Comparison of ENCODE assay signal across 28 cellular contexts in genomic region chr21:45859762-45860357, GRCh38.
"Had no signal": no experiment of that assay in that cellular context is flagged by ENCODE, and none has a peak within 500 bp of the region (broad histone marks: within the 10 kb centered on the region; RNA-seq: fewer than 3 reads in every experiment).

No MANE protein-coding gene starts in this region.

- H3K36me3 Mint-ChIP-seq: activated naive CD4-positive, alpha-beta T cell treated with anti-CD3 and anti-CD28 coated beads, Interleukin-2, amount 50 U/mL, for 24 hours; natural killer cell treated with Interleukin-12 subunit alpha and Interleukin-12 subunit beta and Interleukin-15 and Interleukin-18, amount 100 ng/mL, for 72 hours had no signal

- H3K4me3 ChIP-seq: colonic mucosa, dorsolateral prefrontal cortex, left lung, lung, mucosa of descending colon, ovary, prostate gland, smooth muscle cell, testis, transverse colon had no signal

- H3K27ac Mint-ChIP-seq: activated naive CD4-positive, alpha-beta T cell treated with anti-CD3 and anti-CD28 coated beads, Interleukin-2, amount 50 U/mL, for 24 hours; activated T-helper 17 cell treated with anti-CD3 and anti-CD28 coated beads, Interleukin-2, amount 50 U/mL, for 72 hours; natural killer cell treated with Interleukin-12 subunit alpha and Interleukin-12 subunit beta and Interleukin-15 and Interleukin-18, amount 100 ng/mL, for 72 hours had no signal

- H3K36me3 ChIP-seq: colonic mucosa, left lung, ovary, prostate gland, transverse colon had no signal

- H3K27me3 Mint-ChIP-seq: activated naive CD4-positive, alpha-beta T cell treated with anti-CD3 and anti-CD28 coated beads, Interleukin-2, amount 50 U/mL, for 24 hours; activated T-helper 17 cell treated with anti-CD3 and anti-CD28 coated beads, Interleukin-2, amount 50 U/mL, for 72 hours had no signal

- DNase-seq: activated CD4-positive, alpha-beta T cell treated with anti-CD3 and anti-CD28 coated beads for 4 hours; activated CD4-positive, alpha-beta T cell treated with anti-CD3 and anti-CD28 coated beads, Interleukin-2, amount 50 U/mL, for 4 hours; activated gamma-delta T cell treated with Interleukin-2 at 50 U/mL for 16 hours; anterior cingulate cortex; colonic mucosa; effector memory CD8-positive, alpha-beta T cell; hippocampal formation; mesendoderm; mucosa of descending colon; ovary; stimulated activated CD4-positive, alpha-beta T cell treated with anti-CD3 and anti-CD28 coated beads, Interleukin-15, amount 100 ng/mL, for 24 hours; stimulated activated CD4-positive, alpha-beta T cell treated with anti-CD3 and anti-CD28 coated beads, Interleukin-2, amount 100 ng/mL, for 24 hours; stimulated activated naive CD4-positive, alpha-beta T cell; transverse colon had no signal

- H3K27me3 ChIP-seq: colonic mucosa, ovary, testis, transverse colon had no signal

- H3K4me1 ChIP-seq: colonic mucosa, left lung, prostate gland, testis, transverse colon had no signal

- H3K4me2 ChIP-seq: smooth muscle cell had no signal

- H3K9me3 ChIP-seq: colonic mucosa, left lung, mucosa of descending colon, ovary, prostate gland, testis, transverse colon had no signal

- ATAC-seq: activated T-helper 17 cell treated with anti-CD3 and anti-CD28 coated beads, Interleukin-2, amount 50 U/mL, for 72 hours; effector memory CD8-positive, alpha-beta T cell; left lung; mucosa of descending colon had no signal

- H3K27ac ChIP-seq: colonic mucosa, dorsolateral prefrontal cortex, left lung, ovary, prostate gland, testis, transverse colon, VCaP had no signal

- H3K4me1 Mint-ChIP-seq: activated naive CD4-positive, alpha-beta T cell treated with anti-CD3 and anti-CD28 coated beads, Interleukin-2, amount 50 U/mL, for 24 hours; activated T-helper 17 cell treated with anti-CD3 and anti-CD28 coated beads, Interleukin-2, amount 50 U/mL, for 72 hours had no signal

- H3K4me3 Mint-ChIP-seq: activated naive CD4-positive, alpha-beta T cell treated with anti-CD3 and anti-CD28 coated beads, Interleukin-2, amount 50 U/mL, for 24 hours; activated T-helper 17 cell treated with anti-CD3 and anti-CD28 coated beads, Interleukin-2, amount 50 U/mL, for 72 hours; effector memory CD8-positive, alpha-beta T cell; natural killer cell treated with Interleukin-12 subunit alpha and Interleukin-12 subunit beta and Interleukin-15 and Interleukin-18, amount 100 ng/mL, for 72 hours had no signal

- FAIRE-seq: bronchial epithelial cell, endothelial cell of umbilical vein, TTC549, urothelium cell line had no signal

- H3K9me3 Mint-ChIP-seq: activated naive CD4-positive, alpha-beta T cell treated with anti-CD3 and anti-CD28 coated beads, Interleukin-2, amount 50 U/mL, for 24 hours; activated T-helper 17 cell treated with anti-CD3 and anti-CD28 coated beads, Interleukin-2, amount 50 U/mL, for 72 hours; effector memory CD8-positive, alpha-beta T cell; natural killer cell treated with Interleukin-12 subunit alpha and Interleukin-12 subunit beta and Interleukin-15 and Interleukin-18, amount 100 ng/mL, for 72 hours had no signal
